Comparison of ENCODE assay signal across 27 cellular contexts in the genomic region with DNA sequence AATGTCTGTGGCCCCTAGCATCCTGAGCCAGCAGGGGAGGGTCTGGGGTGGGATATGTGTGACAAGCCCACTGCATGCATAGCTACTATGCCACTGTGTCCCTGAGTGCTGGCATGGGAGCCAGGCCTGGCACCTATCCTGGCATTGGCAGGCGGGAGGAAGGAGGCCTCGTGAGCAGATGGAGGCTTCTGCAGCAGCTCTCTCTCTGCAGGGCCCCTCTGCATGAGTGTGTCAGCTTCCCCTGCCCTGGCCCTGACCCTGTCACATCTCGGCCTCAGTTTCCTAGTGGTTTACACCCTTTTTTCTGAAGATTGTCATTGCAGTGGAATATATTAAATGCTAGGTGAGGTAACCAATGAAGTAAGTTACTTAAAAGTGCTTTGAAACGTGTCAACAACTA. TPM values are rescaled to one million over a fixed set of nuclear protein-coding genes. Genes with fewer than 3 reads are reported as not detected.
DNase-seq lines count a peak whose midpoint lies in the region; ATAC-seq and TF ChIP-seq lines count a peak whose summit lies in the region.
"Had no signal": no experiment of that assay in that cellular context is flagged by ENCODE, and none has a peak within 500 bp of the region (broad histone marks: within the 10 kb centered on the region; RNA-seq: fewer than 3 reads in every experiment).

No MANE protein-coding gene starts in this region.

- no peaks in the 10 kb centered on the region for H3K36me3 Mint-ChIP-seq in effector memory CD8-positive, alpha-beta T cell (ENCODE audit: insufficient read depth)
- no peaks in the 10 kb centered on the region for H3K36me3 Mint-ChIP-seq in natural killer cell
- H3K36me3 Mint-ChIP-seq: activated CD8-positive, alpha-beta memory T cell treated with anti-CD3 and anti-CD28 coated beads, Interleukin-2, amount 10 ng/mL, durations not matched to agents 7 days and 5 days; activated naive CD4-positive, alpha-beta T cell treated with anti-CD3 and anti-CD28 coated beads, Interleukin-2, amount 10 ng/mL, durations not matched to agents 7 days and 5 days; CD4-positive, CD25-positive, alpha-beta regulatory T cell; IgD-negative memory B cell; memory B cell had no signal

- H3K9me2 ChIP-seq in hepatocyte (replicated peaks; ENCODE audit: insufficient read depth): no peaks in the 10 kb centered on the region

- intact Hi-C loops in natural killer cell (cut with micrococcal nuclease): loop anchor here (1.0 kb wide), 1 partner anchor 14 kb away; a partner anchor contains a TSS

- peak overlapping the region; percentile 38 to 85 for H3K27ac Mint-ChIP-seq in effector memory CD8-positive, alpha-beta T cell
- peak overlapping the region; percentile 80 to 90 for H3K27ac Mint-ChIP-seq in natural killer cell
- H3K27ac Mint-ChIP-seq: activated CD8-positive, alpha-beta memory T cell treated with anti-CD3 and anti-CD28 coated beads, Interleukin-2, amount 10 ng/mL, durations not matched to agents 7 days and 5 days; activated naive CD4-positive, alpha-beta T cell treated with anti-CD3 and anti-CD28 coated beads, Interleukin-2, amount 10 ng/mL, durations not matched to agents 7 days and 5 days; CD4-positive, CD25-positive, alpha-beta regulatory T cell; memory B cell; progenitor cell of endocrine pancreas had no signal

- H2AFZ ChIP-seq in hepatocyte: no peak overlapping the region

- no peaks in the 10 kb centered on the region for H3K27me3 ChIP-seq in hepatocyte
- H3K27me3 ChIP-seq: breast epithelium had no signal

- H3K4me1 ChIP-seq in hepatocyte (ENCODE audit: insufficient read depth): peaks cover 4% of the 10 kb centered on the region
- H3K4me1 ChIP-seq: breast epithelium had no signal

- H3K4me1 Mint-ChIP-seq in effector memory CD8-positive, alpha-beta T cell (ENCODE audit: low read depth in 2 of 2): peaks cover 17 to 30% of the 10 kb centered on the region in 2 donors
- peaks cover 31 to 45% of the 10 kb centered on the region in 2 donors for H3K4me1 Mint-ChIP-seq in natural killer cell
- H3K4me1 Mint-ChIP-seq: activated naive CD4-positive, alpha-beta T cell treated with anti-CD3 and anti-CD28 coated beads, Interleukin-2, amount 10 ng/mL, durations not matched to agents 7 days and 5 days; CD4-positive, CD25-positive, alpha-beta regulatory T cell; memory B cell had no signal

- ATAC-seq in effector memory CD8-positive, alpha-beta T cell (replicated peaks): peak; percentile 90
- peak; percentile 88 to 93 (median 89) for ATAC-seq in natural killer cell
- ATAC-seq: activated CD8-positive, alpha-beta memory T cell treated with anti-CD3 and anti-CD28 coated beads, Interleukin-2, amount 10 ng/mL, durations not matched to agents 7 days and 5 days; HCT116 had no signal

- H3K9me3 ChIP-seq in hepatocyte (ENCODE audit: low read depth): no peaks in the 10 kb centered on the region
- H3K9me3 ChIP-seq: breast epithelium, thoracic aorta had no signal

- H3K4me2 ChIP-seq in hepatocyte: no peak overlapping the region

- H3K27me3 Mint-ChIP-seq in effector memory CD8-positive, alpha-beta T cell: no peaks in the 10 kb centered on the region
- peaks cover under 1 to 3% of the 10 kb centered on the region in 2 donors for H3K27me3 Mint-ChIP-seq in natural killer cell (ENCODE audit: low read depth in 2 of 2)
- H3K27me3 Mint-ChIP-seq: activated CD8-positive, alpha-beta memory T cell treated with anti-CD3 and anti-CD28 coated beads, Interleukin-2, amount 10 ng/mL, durations not matched to agents 7 days and 5 days; IgD-negative memory B cell had no signal

- WGBS in hepatocyte (ENCODE audit: low lambda C conversion rate, missing lambda C conversion rate): 82% methylated on average over 4 of the region's 4 CpGs

- no peaks in the 10 kb centered on the region for H3K36me3 ChIP-seq in hepatocyte (replicated peaks; ENCODE audit: insufficient read depth, low read depth)
- H3K36me3 ChIP-seq: breast epithelium, thoracic aorta had no signal

- no peaks in the 10 kb centered on the region for H3K79me2 ChIP-seq in hepatocyte

- no peaks in the 10 kb centered on the region for H3K9me3 Mint-ChIP-seq in effector memory CD8-positive, alpha-beta T cell
- no peaks in the 10 kb centered on the region for H3K9me3 Mint-ChIP-seq in natural killer cell
- H3K9me3 Mint-ChIP-seq: activated naive CD4-positive, alpha-beta T cell treated with anti-CD3 and anti-CD28 coated beads, Interleukin-2, amount 10 ng/mL, durations not matched to agents 7 days and 5 days; CD4-positive, CD25-positive, alpha-beta regulatory T cell; IgD-negative memory B cell; memory B cell had no signal

- H3K4me3 ChIP-seq in hepatocyte: no peak overlapping the region
- H3K4me3 ChIP-seq: breast epithelium, thoracic aorta had no signal

- H3K27ac ChIP-seq in hepatocyte: no peak overlapping the region
- H3K27ac ChIP-seq: breast epithelium, thoracic aorta had no signal

- H3K4me3 Mint-ChIP-seq in effector memory CD8-positive, alpha-beta T cell: peak overlapping the region; percentile 62 to 63
- peak overlapping the region; percentile 2 for H3K4me3 Mint-ChIP-seq in natural killer cell
- H3K4me3 Mint-ChIP-seq: activated CD8-positive, alpha-beta memory T cell treated with anti-CD3 and anti-CD28 coated beads, Interleukin-2, amount 10 ng/mL, durations not matched to agents 7 days and 5 days; activated naive CD4-positive, alpha-beta T cell treated with anti-CD3 and anti-CD28 coated beads, Interleukin-2, amount 10 ng/mL, durations not matched to agents 7 days and 5 days; CD4-positive, CD25-positive, alpha-beta regulatory T cell; IgD-negative memory B cell; memory B cell had no signal

- no peak for TF ChIP-seq CTCF in natural killer cell (IDR thresholded peaks at IDR 0.05)
- TF ChIP-seq CTCF in hepatocyte (IDR thresholded peaks at IDR 0.05; ENCODE audit: poor library complexity): no peak

- no peaks in the 10 kb centered on the region for H4K20me1 ChIP-seq in hepatocyte (ENCODE audit: insufficient read depth, poor library complexity, severe bottlenecking)

- peak; percentile 77 for DNase-seq in NK-92 treated with Interleukin-12 subunit alpha and Interleukin-12 subunit beta, amount 100 ng/mL, for 24 hours (lab: John Stamatoyannopoulos, UW)
- DNase-seq in NK-92 (lab: John Stamatoyannopoulos, UW; ENCODE audit: unreplicated experiment): no peak
- peak; percentile 54 for DNase-seq in NCI-H1694 treated with DMSO at 0.1 percent for 48 hours (lab: John Stamatoyannopoulos, UW)
- peak in 2 of 3 experiments; percentile 44 to 49 for DNase-seq in effector memory CD8-positive, alpha-beta T cell
- peak; percentile 63 for DNase-seq in natural killer cell
- no peak for DNase-seq in hepatocyte (ENCODE audit: low spot score)
- DNase-seq in DMS153 treated with DMSO at 0.1 percent for 48 hours (lab: John Stamatoyannopoulos, UW; ENCODE audit: unreplicated experiment): no peak
- no peak for DNase-seq in putamen (ENCODE audit: low spot score)
- DNase-seq: activated CD4-positive, alpha-beta T cell treated with anti-CD3 and anti-CD28 coated beads for 4 hours; activated CD8-positive, alpha-beta memory T cell treated with anti-CD3 and anti-CD28 coated beads, Interleukin-2, amount 10 ng/mL, durations not matched to agents 7 days and 5 days; activated naive CD4-positive, alpha-beta T cell treated with anti-CD3 and anti-CD28 coated beads, Interleukin-2, amount 10 ng/mL, durations not matched to agents 7 days and 5 days; activated T-cell treated with anti-CD3 and anti-CD28 coated beads, Interleukin-2, amount 50 U/mL, for 48 hours; CD4-positive, CD25-positive, alpha-beta regulatory T cell; cortex of kidney; GDM1; NCI-H1930; NCI-H2227 treated with DMSO at 0.1 percent for 48 hours; SHP77 treated with DMSO at 0.1 percent for 48 hours; stimulated activated naive CD4-positive, alpha-beta T cell; SW 1271; T-helper 9 cell had no signal

RNA-seq across cellular contexts. Expression of a gene that starts 13.1 kb away (rescaled TPM):
- total RNA-seq in natural killer cell: 10 to 100 TPM; 77.8 to 94.1 (median 89.6) TPM
- 30.4 and 34.7 TPM in 2 replicates for total RNA-seq in hepatocyte
- polyA plus RNA-seq in hepatocyte: 63.5 and 70.5 TPM in 2 replicates

RNA-seq across cellular contexts. Expression of a gene that starts 32.8 kb away (rescaled TPM):
- 1 to 10 TPM; 1.9 to 5.1 (median 2.3) TPM for total RNA-seq in natural killer cell
- total RNA-seq in hepatocyte: 16.5 and 18.0 TPM in 2 replicates
- polyA plus RNA-seq in hepatocyte: 37.4 and 44.2 TPM in 2 replicates

RNA-seq across cellular contexts. Expression of a gene that starts 53.7 kb away (rescaled TPM):
- total RNA-seq in natural killer cell: 10 to 100 TPM; 16.1 to 20.8 (median 20.0) TPM
- total RNA-seq in hepatocyte: 22.9 and 29.0 TPM in 2 replicates
- polyA plus RNA-seq in hepatocyte: 9.1 and 11.4 TPM in 2 replicates

Comparison
In these comparisons a context has a peak if more than half of its experiments do, and no peak if none do; other contexts are left out.
1. DNase-seq: peak in NK-92 treated with Interleukin-12 subunit alpha and Interleukin-12 subunit beta, amount 100 ng/mL, for 24 hours (single experiment), NCI-H1694 treated with DMSO at 0.1 percent for 48 hours (single experiment), effector memory CD8-positive, alpha-beta T cell (2 of 3) and natural killer cell (single experiment); none in NK-92 (single experiment), hepatocyte (single experiment), DMS153 treated with DMSO at 0.1 percent for 48 hours (single experiment) and putamen (single experiment).